1 cellular context compared by ENCODE assay signal in genomic region chr17:81486174-81486810, GRCh38.
TF ChIP-seq lines count a peak whose summit lies in the region.

No MANE protein-coding gene starts in this region.

TF ChIP-seq in K562, 482 proteins besides CTCF, POLR2A, EP300 and RAD21:
- TF ChIP-seq ATF6 (CRISPR knock-in tag; IDR thresholded peaks at IDR 0.05) = no peak
- no peak for TF ChIP-seq ZBTB49 (CRISPR knock-in tag; IDR thresholded peaks at IDR 0.05; ENCODE audit: borderline replicate concordance)
- no peak for TF ChIP-seq RHOXF2B (CRISPR knock-in tag; conservative IDR thresholded peaks at IDR 0.05)
- TF ChIP-seq EGR1 (conservative IDR thresholded peaks at IDR 0.05) = no peak
- no peak for TF ChIP-seq FOXO4 (CRISPR knock-in tag; IDR thresholded peaks at IDR 0.05)
- peak; percentile 83 for TF ChIP-seq ZBTB33 (CRISPR knock-in tag; IDR thresholded peaks at IDR 0.05)
- TF ChIP-seq DIDO1 (tag; IDR thresholded peaks at IDR 0.05; ENCODE audit: low read depth) = no peak
- no peak for TF ChIP-seq MCM7 (IDR thresholded peaks at IDR 0.05)
